8 cellular contexts compared by ENCODE assay signal in the genomic region with DNA sequence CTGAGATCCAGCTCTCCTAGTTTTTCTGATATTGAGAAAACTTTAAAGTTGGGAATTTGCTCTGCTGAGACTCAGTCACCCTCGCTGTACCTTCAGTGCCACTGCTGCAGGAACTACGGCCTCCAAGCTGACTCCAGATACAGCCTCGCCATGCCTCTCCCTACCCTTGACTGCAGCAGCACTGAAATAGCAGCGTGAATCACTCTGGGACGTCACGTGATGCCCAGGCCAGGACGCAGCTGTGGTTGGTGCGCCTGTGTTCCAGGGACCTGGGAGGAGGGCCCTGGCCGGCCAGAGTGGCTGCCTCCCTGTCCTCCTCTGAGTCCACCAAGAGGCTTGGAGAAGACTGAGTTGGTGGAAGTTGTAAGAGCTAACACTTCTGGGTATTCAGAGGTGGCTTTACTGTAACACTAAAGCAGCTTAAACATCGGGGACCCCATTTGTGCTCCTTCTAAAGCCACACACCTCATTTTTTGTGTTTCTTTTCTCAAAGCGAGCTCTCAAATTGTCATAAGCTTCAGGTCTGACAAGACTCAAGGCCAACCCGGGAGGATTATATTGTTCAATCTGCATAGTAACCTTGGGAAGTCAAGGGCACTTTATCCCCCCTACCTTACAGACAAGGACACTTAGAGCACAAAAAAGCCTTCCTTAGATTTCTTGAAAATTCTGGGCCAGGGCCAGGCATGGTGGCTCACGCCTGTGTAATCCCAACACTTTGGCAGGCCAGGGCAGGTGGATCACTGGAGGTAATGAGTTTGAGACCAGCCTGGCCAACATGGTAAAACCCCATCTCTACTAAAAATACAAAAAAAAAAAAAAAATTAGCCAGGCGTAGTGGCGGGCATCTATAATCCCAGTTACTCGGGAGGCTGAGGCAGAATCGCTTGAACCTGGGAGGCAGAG. TPM values are rescaled to one million over a fixed set of nuclear protein-coding genes. Genes with fewer than 3 reads are reported as not detected.
DNase-seq lines count a peak whose midpoint lies in the region; ATAC-seq, FAIRE-seq and TF ChIP-seq lines count a peak whose summit lies in the region.

No MANE protein-coding gene starts in this region.

- DNase-seq in AG20443 (ENCODE audit: low spot score): peak; percentile 94
- peak; percentile 49 for DNase-seq in GM19238 (ENCODE audit: insufficient read length, low spot score)
- DNase-seq in NCI-H82 (lab: John Stamatoyannopoulos, UW): peak; percentile 87
- peak; percentile 53 to 69 for DNase-seq in activated T-cell treated with anti-CD3 and anti-CD28 coated beads, Interleukin-2, amount 50 U/mL, for 72 hours
- DNase-seq in fibroblast of the conjunctiva (ENCODE audit: low read depth): peak; percentile 80
- DNase-seq in neural crest cell (ENCODE audit: low read depth, low spot score): peak; percentile 55
- peak; percentile 93 for DNase-seq in urothelium cell line (ENCODE audit: low spot score)

- TF ChIP-seq CTCF in neural crest cell (conservative IDR thresholded peaks at IDR 0.05): no peak

- peaks cover 2 to 3% of the 10 kb centered on the region in 2 donors for H3K36me3 Mint-ChIP-seq in activated T-cell treated with anti-CD3 and anti-CD28 coated beads, Interleukin-2, amount 50 U/mL, for 72 hours (ENCODE audit: insufficient read depth in 2 of 2)
- peaks cover 5% of the 10 kb centered on the region for H3K36me3 Mint-ChIP-seq in neural crest cell (ENCODE audit: low read depth)

- peak overlapping the region; percentile 15 to 57 for H3K4me3 Mint-ChIP-seq in activated T-cell treated with anti-CD3 and anti-CD28 coated beads, Interleukin-2, amount 50 U/mL, for 72 hours
- H3K4me3 Mint-ChIP-seq in neural crest cell: peak overlapping the region; percentile 84

- H3K9me3 Mint-ChIP-seq in activated T-cell treated with anti-CD3 and anti-CD28 coated beads, Interleukin-2, amount 50 U/mL, for 72 hours: no peaks in the 10 kb centered on the region
- H3K9me3 Mint-ChIP-seq in neural crest cell: no peaks in the 10 kb centered on the region

- no peak for ATAC-seq in activated T-cell treated with anti-CD3 and anti-CD28 coated beads, Interleukin-2, amount 50 U/mL, for 72 hours (replicated peaks in 1 of 2)
- no peak for ATAC-seq in GM19455 (IDR thresholded peaks at IDR 0.05; ENCODE audit: unreplicated experiment)

- peaks cover 58% of the 10 kb centered on the region for H3K4me1 Mint-ChIP-seq in activated T-cell treated with anti-CD3 and anti-CD28 coated beads, Interleukin-2, amount 50 U/mL, for 72 hours (ENCODE audit: low read depth)
- H3K4me1 Mint-ChIP-seq in neural crest cell: peaks cover 50% of the 10 kb centered on the region

- no peak for FAIRE-seq in urothelium cell line (lab: Jason Lieb, UNC)

- H3K27ac Mint-ChIP-seq in activated T-cell treated with anti-CD3 and anti-CD28 coated beads, Interleukin-2, amount 50 U/mL, for 72 hours: no peak overlapping the region
- H3K27ac Mint-ChIP-seq in neural crest cell (ENCODE audit: unreplicated experiment): peak overlapping the region; percentile 65

- H3K27me3 Mint-ChIP-seq in activated T-cell treated with anti-CD3 and anti-CD28 coated beads, Interleukin-2, amount 50 U/mL, for 72 hours (ENCODE audit: low read depth): no peaks in the 10 kb centered on the region
- no peaks in the 10 kb centered on the region for H3K27me3 Mint-ChIP-seq in neural crest cell (ENCODE audit: low read depth)

RNA-seq across cellular contexts. Expression of a gene that starts 4.2 kb away (rescaled TPM):
- total RNA-seq in activated T-cell treated with anti-CD3 and anti-CD28 coated beads, Interleukin-2, amount 50 U/mL, for 72 hours: 100 to 1,000 TPM; 246 to 256 TPM
- total RNA-seq in neural crest cell: 294 and 296 TPM in 2 replicates

RNA-seq across cellular contexts. Expression of a gene that starts 15.8 kb away (rescaled TPM):
- total RNA-seq in activated T-cell treated with anti-CD3 and anti-CD28 coated beads, Interleukin-2, amount 50 U/mL, for 72 hours: 10 to 100 TPM; 17.4 to 18.4 TPM
- 22.1 and 26.1 TPM in 2 replicates for total RNA-seq in neural crest cell

RNA-seq across cellular contexts. Expression of a gene that starts 24.8 kb away (rescaled TPM):
- 100 to 1,000 TPM; 158 to 164 TPM for total RNA-seq in activated T-cell treated with anti-CD3 and anti-CD28 coated beads, Interleukin-2, amount 50 U/mL, for 72 hours
- total RNA-seq in neural crest cell: 2.8 and 3.8 TPM in 2 replicates

RNA-seq across cellular contexts. Expression of a gene that starts 44.2 kb away (rescaled TPM):
- 10 to 100 TPM; 19.7 to 25.5 TPM for total RNA-seq in activated T-cell treated with anti-CD3 and anti-CD28 coated beads, Interleukin-2, amount 50 U/mL, for 72 hours
- total RNA-seq in neural crest cell: 40.2 and 43.2 TPM in 2 replicates

RNA-seq across cellular contexts. Expression of a gene that starts 44.3 kb away (rescaled TPM):
- total RNA-seq in activated T-cell treated with anti-CD3 and anti-CD28 coated beads, Interleukin-2, amount 50 U/mL, for 72 hours: 10 to 100 TPM; 78.6 to 92.9 TPM
- 35.7 and 40.8 TPM in 2 replicates for total RNA-seq in neural crest cell

Comparison
In these comparisons a context has a peak if more than half of its experiments do, and no peak if none do; other contexts are left out.
1. RNA of a gene that starts 24.8 kb away (total RNA-seq): 158 to 164 TPM in activated T-cell treated with anti-CD3 and anti-CD28 coated beads, Interleukin-2, amount 50 U/mL, for 72 hours; 2.8 to 3.8 TPM in neural crest cell; every median in the first group is over 10 times any median in the second.
2. Peak in every context shown above with its lines, with median percentiles within 50 percentile points of each other: DNase-seq.